Comparison of ENCODE assay signal across 8 cellular contexts in genomic region chr10:93080350-93081046, GRCh38. TPM values are rescaled to one million over a fixed set of nuclear protein-coding genes. Genes with fewer than 3 reads are reported as not detected.
A peak's percentile ranks its signal among the peaks of the same experiment; 100 is the strongest.
DNase-seq lines count a peak whose midpoint lies in the region; ATAC-seq and TF ChIP-seq lines count a peak whose summit lies in the region.

No MANE protein-coding gene starts in this region.

- H3K18ac ChIP-seq in H9 (ENCODE audit: insufficient read length, low read depth, low read length), result no peak overlapping the region

- H3K9me3 Mint-ChIP-seq in Caco-2 (ENCODE audit: unreplicated experiment), result no peaks in the 10 kb centered on the region
- H3K9me3 Mint-ChIP-seq in H9, result no peaks in the 10 kb centered on the region

- H3K27ac Mint-ChIP-seq in Caco-2 (ENCODE audit: unreplicated experiment) (peak overlapping the region; percentile 86), H9 (peak overlapping the region; percentile 38 to 81 (median 77); a peak in 3 of 7 replicates)

- ATAC-seq in HG03045 (IDR thresholded peaks at IDR 0.05; ENCODE audit: unreplicated experiment) (no peak), HG03196 (IDR thresholded peaks at IDR 0.05; ENCODE audit: unreplicated experiment) (no peak)

- no peak overlapping the region for H3K4me2 ChIP-seq in H9 (ENCODE audit: insufficient read depth, insufficient read length, low read length)

- no peak overlapping the region for H2AFZ ChIP-seq in H9 (ENCODE audit: low read length)

- H3K27ac ChIP-seq in H9 (ENCODE audit: insufficient read length, low read depth, low read length), result no peak overlapping the region

- H3K9ac ChIP-seq in H9 (ENCODE audit: extremely low read depth, insufficient read length, low read length), result no peak overlapping the region

- H3K4ac ChIP-seq in H9 (ENCODE audit: low read depth, low read length), result no peak overlapping the region

- CTCF ChIA-PET in Caco-2 (lab: Charles Lee), result no interaction called here

- no peak overlapping the region for H3K4me3 ChIP-seq in Caco-2 (ENCODE audit: low read depth, low read length)

- DNase-seq in Caco-2 (peak; percentile 59 to 72), H9 (peak; percentile 75), RKO (ENCODE audit: low spot score) (peak; percentile 41), head of caudate nucleus (peak in 41 of 42 donors; percentile 36 to 86 (median 63)), posterior cingulate gyrus (peak in 8 of 10 donors; percentile 56 to 94 (median 69))
- peak in 3 of 4 experiments; percentile 12 to 25 (median 18) for DNase-seq in activated naive CD4-positive, alpha-beta T cell (lab: John Stamatoyannopoulos, UW)

- H3K27me3 Mint-ChIP-seq in Caco-2 (ENCODE audit: insufficient read depth, unreplicated experiment) (no peaks in the 10 kb centered on the region), H9 (ENCODE audit: low read depth) (peaks cover 22% of the 10 kb centered on the region)

- POLR2A ChIA-PET in Caco-2 (lab: Charles Lee), result no interaction called here

- H2BK120ac ChIP-seq in H9 (ENCODE audit: low read depth, low read length, poor library complexity, severe bottlenecking), result no peak overlapping the region

- H4K5ac ChIP-seq in H9 (ENCODE audit: insufficient read length, low read depth, low read length), result no peak overlapping the region

- H3K23ac ChIP-seq in H9 (ENCODE audit: insufficient read length, low read depth, low read length), result no peak overlapping the region

- H4K20me1 ChIP-seq in H9 (ENCODE audit: control insufficient read depth, insufficient read depth, insufficient read length), result no peaks in the 10 kb centered on the region

- no peaks in the 10 kb centered on the region for H3K36me3 ChIP-seq in Caco-2 (ENCODE audit: control insufficient read depth, insufficient read depth, low read length)

- H2BK12ac ChIP-seq in H9 (ENCODE audit: insufficient read length, low read depth, low read length), result no peak overlapping the region

- peaks cover 25% of the 10 kb centered on the region for H3K4me1 Mint-ChIP-seq in Caco-2 (ENCODE audit: low read depth, unreplicated experiment)
- H3K4me1 Mint-ChIP-seq in H9, result peaks cover 24 to 29% of the 10 kb centered on the region in 2 experiments

- no peak overlapping the region for H4K91ac ChIP-seq in H9 (ENCODE audit: insufficient read length, low read depth, low read length)

- H3K79me2 ChIP-seq in H9 (ENCODE audit: insufficient read depth, low read length), result no peaks in the 10 kb centered on the region

- peaks cover 10% of the 10 kb centered on the region for H3K36me3 Mint-ChIP-seq in Caco-2 (ENCODE audit: insufficient read depth, unreplicated experiment)
- peaks cover 0 to 27% (median 21%) of the 10 kb centered on the region in 3 experiments; a peak in 4 of 7 replicates for H3K36me3 Mint-ChIP-seq in H9 (ENCODE audit: insufficient read depth in 1 of 3, low read depth in 3 of 3)

- H3K23me2 ChIP-seq in H9 (ENCODE audit: insufficient read length, low read depth, low read length, poor library complexity, severe bottlenecking), result no peaks in the 10 kb centered on the region

- no peak overlapping the region for H3T11ph ChIP-seq in H9 (ENCODE audit: low read length)

- H3K4me1 ChIP-seq in Caco-2, result peaks cover 26% of the 10 kb centered on the region
- no peaks in the 10 kb centered on the region for H3K4me1 ChIP-seq in H9 (ENCODE audit: insufficient read depth, low read length)

- no peak overlapping the region for H4K8ac ChIP-seq in H9 (replicated peaks; ENCODE audit: insufficient read length, low read depth, low read length)

- H3K4me3 Mint-ChIP-seq in Caco-2 (ENCODE audit: unreplicated experiment) (no peak overlapping the region), H9 (no peak overlapping the region)

- BruUV-seq in Caco-2 (replicated peaks; lab: Mats Ljungman, UMichigan), result no TSS peak

- H3K9me3 ChIP-seq in Caco-2, result no peaks in the 10 kb centered on the region
- H3K9me3 ChIP-seq in H9 (ENCODE audit: control insufficient read depth, low read depth, low read length), result no peaks in the 10 kb centered on the region

- H2BK15ac ChIP-seq in H9 (ENCODE audit: low read depth, low read length), result no peak overlapping the region

- TF ChIP-seq CTCF in Caco-2 (IDR thresholded peaks at IDR 0.05; ENCODE audit: insufficient read depth in 1 of 2, low read depth in 1 of 2, low read length in 1 of 2, severe bottlenecking in 1 of 2, unreplicated experiment in 1 of 2), result peak; percentile 84 to 94
- peak; percentile 96 for TF ChIP-seq CTCF in H9 (conservative IDR thresholded peaks at IDR 0.05)

- no peaks in the 10 kb centered on the region for H3K79me1 ChIP-seq in H9 (ENCODE audit: insufficient read depth, low read depth, low read length, poor library complexity, severe bottlenecking)

- H3K27me3 ChIP-seq in Caco-2 (replicated peaks; ENCODE audit: control insufficient read depth, insufficient read depth, low read length), result no peaks in the 10 kb centered on the region
- peaks cover 11% of the 10 kb centered on the region; the same call in 1 of the 2 replicates for H3K27me3 ChIP-seq in H9 (ENCODE audit: insufficient read depth, low read length)

- no peak overlapping the region for H2BK20ac ChIP-seq in H9 (ENCODE audit: low read depth, low read length, poor library complexity, severe bottlenecking)

- no peak overlapping the region for H2AK5ac ChIP-seq in H9 (ENCODE audit: insufficient read length, low read length)

- H3K14ac ChIP-seq in H9 (ENCODE audit: insufficient read depth, low read length), result no peak overlapping the region

- intact Hi-C loops in Caco-2 (cut with micrococcal nuclease; ENCODE audit: unreplicated experiment), result loop anchor here (1.0 kb wide), 2 partner anchors 209 to 272 kb away; no protein-coding TSS in a partner anchor
- intact Hi-C loops in head of caudate nucleus (cut with DNase I), result loop anchor here (10.0 kb wide), 2 partner anchors 214 to 274 kb away; no protein-coding TSS in a partner anchor
- intact Hi-C loops in posterior cingulate gyrus (cut with DNase I), result loop anchor here (1.0 to 5.0 kb wide), 2 partner anchors 209 to 272 kb away; no protein-coding TSS in a partner anchor

- H2BK5ac ChIP-seq in H9 (ENCODE audit: insufficient read length, low read length), result no peak overlapping the region

- no peak overlapping the region for H3K56ac ChIP-seq in H9 (ENCODE audit: insufficient read length, low read depth, low read length)

- WGBS in H9 (ENCODE audit: extremely low coverage, insufficient read length, low lambda C conversion rate), result no CpG with 5 or more reads among the region's 22 CpGs

RNA-seq across cellular contexts. Expression of gene CYP26A1, which starts 6.8 kb away (rescaled TPM):
- total RNA-seq in Caco-2 (2022) (0.82 and 0.93 TPM in 2 replicates), H9 (2021) (70.4 and 72.1 TPM in 2 replicates)

RNA-seq across cellular contexts. Expression of gene CYP26C1, which starts 19.9 kb away (rescaled TPM):
- 0.09 and 0.16 TPM in 2 replicates for total RNA-seq in Caco-2 (2022)
- 0.42 and 0.79 TPM in 2 replicates for total RNA-seq in H9 (2021)

Comparison
In these comparisons a context has a peak if more than half of its experiments do, and no peak if none do; other contexts are left out.
1. DNase-seq: peak in every context shown above with its lines; median percentile 75 in H9; 69 in posterior cingulate gyrus; 66 in Caco-2; 63 in head of caudate nucleus; 41 in RKO; 18 in activated naive CD4-positive, alpha-beta T cell.
2. RNA of gene CYP26A1, which starts 6.8 kb away (total RNA-seq): 70.4 to 72.1 TPM in H9; 0.82 to 0.93 TPM in Caco-2; every median in the first group is over 10 times any median in the second.